Comparison of ENCODE assay signal across 8 cellular contexts in genomic region chr21:46325073-46325912, GRCh38. TPM values are rescaled to one million over a fixed set of nuclear protein-coding genes. Genes with fewer than 3 reads are reported as not detected.
DNase-seq lines count a peak whose midpoint lies in the region; ATAC-seq and TF ChIP-seq lines count a peak whose summit lies in the region.

No MANE protein-coding gene starts in this region.

- ATAC-seq in stimulated activated memory B cell treated with anti-CD40 and anti-IgM and Interleukin-4, amounts not matched to agents 10 μg/mL and 1 μg/mL and 100 μg/mL, for 72 hours: peak; percentile 3
- no peak for ATAC-seq in GM21390 (IDR thresholded peaks at IDR 0.05; ENCODE audit: unreplicated experiment)

- no peaks in the 10 kb centered on the region for H3K27me3 Mint-ChIP-seq in activated CD4-positive, alpha-beta T cell treated with anti-CD3 and anti-CD28 coated beads, Interleukin-2, amount 10 ng/mL, durations not matched to agents 24 days and 14 days
- H3K27me3 Mint-ChIP-seq in stimulated activated memory B cell treated with anti-CD40 and anti-IgM and Interleukin-4, amounts not matched to agents 10 μg/mL and 1 μg/mL and 100 μg/mL, for 72 hours: no peaks in the 10 kb centered on the region

- peak overlapping the region; percentile 97 for H3K4me3 Mint-ChIP-seq in activated CD4-positive, alpha-beta T cell treated with anti-CD3 and anti-CD28 coated beads, Interleukin-2, amount 10 ng/mL, durations not matched to agents 24 days and 14 days
- peak overlapping the region; percentile 87 for H3K4me3 Mint-ChIP-seq in stimulated activated memory B cell treated with anti-CD40 and anti-IgM and Interleukin-4, amounts not matched to agents 10 μg/mL and 1 μg/mL and 100 μg/mL, for 72 hours

- peak overlapping the region; percentile 100 for H3K4me3 ChIP-seq in GM12875 (ENCODE audit: low read depth, low read length)

- DNase-seq in ACHN (peak; percentile 50), NCI-H2107 (lab: John Stamatoyannopoulos, UW) (peak; percentile 45), lung microvascular endothelial cell (ENCODE audit: low read depth in 2 of 2) (peak; percentile 60 to 67)
- DNase-seq in activated CD4-positive, alpha-beta T cell treated with anti-CD3 and anti-CD28 coated beads, Interleukin-2, amount 10 ng/mL, durations not matched to agents 24 days and 14 days: peak; percentile 85
- DNase-seq in effector CD4-positive, alpha-beta T cell: peak; percentile 18

- no peaks in the 10 kb centered on the region for H3K9me3 Mint-ChIP-seq in activated CD4-positive, alpha-beta T cell treated with anti-CD3 and anti-CD28 coated beads, Interleukin-2, amount 10 ng/mL, durations not matched to agents 24 days and 14 days
- no peaks in the 10 kb centered on the region for H3K9me3 Mint-ChIP-seq in stimulated activated memory B cell treated with anti-CD40 and anti-IgM and Interleukin-4, amounts not matched to agents 10 μg/mL and 1 μg/mL and 100 μg/mL, for 72 hours

- in situ Hi-C loops in ACHN (cut with HindIII; ENCODE audit: low pct_ligation_motif_present, low pct_unique_long_range_greater_than_20kb, low sequenced_read_pairs): no loop called here

- H3K36me3 Mint-ChIP-seq in activated CD4-positive, alpha-beta T cell treated with anti-CD3 and anti-CD28 coated beads, Interleukin-2, amount 10 ng/mL, durations not matched to agents 24 days and 14 days (ENCODE audit: low read depth): peaks cover 46% of the 10 kb centered on the region
- H3K36me3 Mint-ChIP-seq in stimulated activated memory B cell treated with anti-CD40 and anti-IgM and Interleukin-4, amounts not matched to agents 10 μg/mL and 1 μg/mL and 100 μg/mL, for 72 hours: peaks cover 26% of the 10 kb centered on the region

- H3K4me1 Mint-ChIP-seq in activated CD4-positive, alpha-beta T cell treated with anti-CD3 and anti-CD28 coated beads, Interleukin-2, amount 10 ng/mL, durations not matched to agents 24 days and 14 days: peaks cover 35% of the 10 kb centered on the region
- peaks cover 33% of the 10 kb centered on the region for H3K4me1 Mint-ChIP-seq in stimulated activated memory B cell treated with anti-CD40 and anti-IgM and Interleukin-4, amounts not matched to agents 10 μg/mL and 1 μg/mL and 100 μg/mL, for 72 hours

- intact Hi-C loops in activated CD4-positive, alpha-beta T cell treated with anti-CD3 and anti-CD28 coated beads, Interleukin-2, amount 10 ng/mL, durations not matched to agents 24 days and 14 days (cut with micrococcal nuclease): loop anchor here (2.0 kb wide), 1 partner anchor 134 kb away; the partner anchor contains the start of gene DIP2A

- peak; percentile 34; the same call in 1 of the 2 replicates for TF ChIP-seq CTCF in GM12875 (IDR thresholded peaks at IDR 0.05; ENCODE audit: borderline replicate concordance, insufficient read depth, low read depth, low read length)

- peak overlapping the region; percentile 86 for H3K27ac Mint-ChIP-seq in activated CD4-positive, alpha-beta T cell treated with anti-CD3 and anti-CD28 coated beads, Interleukin-2, amount 10 ng/mL, durations not matched to agents 24 days and 14 days
- peak overlapping the region; percentile 69 for H3K27ac Mint-ChIP-seq in stimulated activated memory B cell treated with anti-CD40 and anti-IgM and Interleukin-4, amounts not matched to agents 10 μg/mL and 1 μg/mL and 100 μg/mL, for 72 hours

RNA-seq across cellular contexts. Expression of gene PCNT, which starts 1.3 kb away (rescaled TPM):
- total RNA-seq in activated CD4-positive, alpha-beta T cell treated with anti-CD3 and anti-CD28 coated beads, Interleukin-2, amount 10 ng/mL, durations not matched to agents 24 days and 14 days: 52.0 and 61.2 TPM in 2 replicates
- 10.7 and 15.1 TPM in 2 replicates for total RNA-seq in lung microvascular endothelial cell

RNA-seq across cellular contexts. Expression of gene C21orf58, which starts 1.6 kb away (rescaled TPM):
- total RNA-seq in activated CD4-positive, alpha-beta T cell treated with anti-CD3 and anti-CD28 coated beads, Interleukin-2, amount 10 ng/mL, durations not matched to agents 24 days and 14 days: 28.4 and 33.4 TPM in 2 replicates
- total RNA-seq in lung microvascular endothelial cell: 0.79 and 2.0 TPM in 2 replicates

RNA-seq across cellular contexts. Expression of gene YBEY, which starts 39.2 kb away (rescaled TPM):
- total RNA-seq in activated CD4-positive, alpha-beta T cell treated with anti-CD3 and anti-CD28 coated beads, Interleukin-2, amount 10 ng/mL, durations not matched to agents 24 days and 14 days: 16.2 and 18.2 TPM in 2 replicates
- 4.4 and 4.6 TPM in 2 replicates for total RNA-seq in lung microvascular endothelial cell

RNA-seq across cellular contexts. Expression of gene MCM3AP, which starts 39.9 kb away (rescaled TPM):
- total RNA-seq in activated CD4-positive, alpha-beta T cell treated with anti-CD3 and anti-CD28 coated beads, Interleukin-2, amount 10 ng/mL, durations not matched to agents 24 days and 14 days: 129 and 138 TPM in 2 replicates
- 41.8 and 62.5 TPM in 2 replicates for total RNA-seq in lung microvascular endothelial cell

Comparison
In these comparisons a context has a peak if more than half of its experiments do, and no peak if none do; other contexts are left out.
1. DNase-seq: peak in every context shown above with its lines; median percentile 85 in activated CD4-positive, alpha-beta T cell treated with anti-CD3 and anti-CD28 coated beads, Interleukin-2, amount 10 ng/mL, durations not matched to agents 24 days and 14 days; 64 in lung microvascular endothelial cell; 50 in ACHN; 45 in NCI-H2107; 18 in effector CD4-positive, alpha-beta T cell.